Comparison of ENCODE assay signal across 8 cellular contexts in genomic region chr13:26377038-26377437, GRCh38.
DNase-seq lines count a peak whose midpoint lies in the region; ATAC-seq and TF ChIP-seq lines count a peak whose summit lies in the region.

No MANE protein-coding gene starts in this region.

- H3K4me3 Mint-ChIP-seq in GM23338: no peak overlapping the region

- no peak overlapping the region for H3K4me2 ChIP-seq in GM23338

- H3K4me1 ChIP-seq in GM23338 (ENCODE audit: insufficient read depth) (no peaks in the 10 kb centered on the region; the same call in 1 of the 2 replicates), ascending aorta (no peaks in the 10 kb centered on the region)

- DNase-seq in BJ (ENCODE audit: low read depth) (no peak), GM23338 (ENCODE audit: low spot score) (peak; percentile 81), SK-MEL-5 (ENCODE audit: low read depth, low spot score) (peak; percentile 57), iPS DF 19.7 (ENCODE audit: low read depth, low spot score) (peak; percentile 20), hippocampal formation (lab: John Stamatoyannopoulos, UW) (no peak), ascending aorta (ENCODE audit: low spot score in 2 of 2) (no peak)

- H3K9me2 ChIP-seq in GM23338 (ENCODE audit: insufficient read depth): no peaks in the 10 kb centered on the region

- H3F3A ChIP-seq in GM23338 (replicated peaks; ENCODE audit: low read depth): no peaks in the 10 kb centered on the region

- H3K4me1 Mint-ChIP-seq in GM23338: peaks cover 18% of the 10 kb centered on the region; the same call in 2 of the 3 replicates

- no peak overlapping the region for H3K27ac ChIP-seq in GM23338 (ENCODE audit: low read depth)
- H3K27ac ChIP-seq in ascending aorta: no peak overlapping the region

- in situ Hi-C loops in SK-MEL-5 (cut with HindIII; ENCODE audit: low pct_unique_long_range_greater_than_20kb, low sequenced_read_pairs): no loop called here

- intact Hi-C loops in ascending aorta (cut with DNase I): loop anchor here (5.0 kb wide), 1 partner anchor 120 kb away; no protein-coding TSS in a partner anchor

- H3K27me3 ChIP-seq in BJ (ENCODE audit: control insufficient read depth, insufficient read depth, low read length) (no peaks in the 10 kb centered on the region), GM23338 (ENCODE audit: insufficient read depth) (no peaks in the 10 kb centered on the region), ascending aorta (no peaks in the 10 kb centered on the region)

- POLR2A ChIA-PET in BJ (lab: Charles Lee): no interaction called here

- CTCF ChIA-PET in BJ (lab: Yijun Ruan, JAX): no interaction called here

- peaks cover 3% of the 10 kb centered on the region for H3K27me3 Mint-ChIP-seq in GM23338 (ENCODE audit: insufficient read depth, low read depth, poor library complexity)

- no peaks in the 10 kb centered on the region for H3K79me2 ChIP-seq in GM23338 (replicated peaks; ENCODE audit: insufficient read depth)

- no peaks in the 10 kb centered on the region for H3K9me3 Mint-ChIP-seq in GM23338

- H3K36me3 Mint-ChIP-seq in GM23338 (ENCODE audit: low read depth): no peaks in the 10 kb centered on the region

- H2AFZ ChIP-seq in GM23338: no peak overlapping the region

- TF ChIP-seq CTCF in BJ (IDR thresholded peaks at IDR 0.05; ENCODE audit: insufficient read depth, low read depth, low read length): peak; percentile 46
- peak; percentile 65 to 68 for TF ChIP-seq CTCF in GM23338 (conservative IDR thresholded peaks at IDR 0.05; ENCODE audit: low read depth in 2 of 2)
- peak in 1 of 3 experiments; percentile 17 for TF ChIP-seq CTCF in ascending aorta (IDR thresholded peaks at IDR 0.05)

- no peak overlapping the region for H3K4me3 ChIP-seq in BJ (ENCODE audit: low read depth, low read length)
- H3K4me3 ChIP-seq in GM23338: no peak overlapping the region
- H3K4me3 ChIP-seq in ascending aorta: no peak overlapping the region

- ATAC-seq in GM23338 (peak; percentile 99), GM21447 (IDR thresholded peaks at IDR 0.05; ENCODE audit: unreplicated experiment) (no peak), GM18519 (IDR thresholded peaks at IDR 0.05; ENCODE audit: low FRiP score, unreplicated experiment) (no peak)

- no peaks in the 10 kb centered on the region for H4K20me1 ChIP-seq in GM23338 (replicated peaks; ENCODE audit: insufficient read depth)

- no peak overlapping the region for H3K27ac Mint-ChIP-seq in GM23338

- no peaks in the 10 kb centered on the region for H3K9me3 ChIP-seq in ascending aorta

- H3K36me3 ChIP-seq in BJ (ENCODE audit: control insufficient read depth, insufficient read depth, low read length): no peaks in the 10 kb centered on the region
- H3K36me3 ChIP-seq in GM23338 (ENCODE audit: insufficient read depth): no peaks in the 10 kb centered on the region
- no peaks in the 10 kb centered on the region for H3K36me3 ChIP-seq in ascending aorta

TF ChIP-seq in GM23338, 12 proteins besides CTCF, POLR2A, EP300 and RAD21:
- TF ChIP-seq, protein P1, sequence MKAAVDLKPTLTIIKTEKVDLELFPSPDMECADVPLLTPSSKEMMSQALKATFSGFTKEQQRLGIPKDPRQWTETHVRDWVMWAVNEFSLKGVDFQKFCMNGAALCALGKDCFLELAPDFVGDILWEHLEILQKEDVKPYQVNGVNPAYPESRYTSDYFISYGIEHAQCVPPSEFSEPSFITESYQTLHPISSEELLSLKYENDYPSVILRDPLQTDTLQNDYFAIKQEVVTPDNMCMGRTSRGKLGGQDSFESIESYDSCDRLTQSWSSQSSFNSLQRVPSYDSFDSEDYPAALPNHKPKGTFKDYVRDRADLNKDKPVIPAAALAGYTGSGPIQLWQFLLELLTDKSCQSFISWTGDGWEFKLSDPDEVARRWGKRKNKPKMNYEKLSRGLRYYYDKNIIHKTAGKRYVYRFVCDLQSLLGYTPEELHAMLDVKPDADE (IDR thresholded peaks at IDR 0.05): no peak
- no peak for TF ChIP-seq ZNF331 (CRISPR knock-in tag; IDR thresholded peaks at IDR 0.05; ENCODE audit: low read depth)
- no peak for TF ChIP-seq EZH2 (IDR thresholded peaks at IDR 0.05; ENCODE audit: low read depth, unreplicated experiment)
- TF ChIP-seq POLR2AphosphoS5 (IDR thresholded peaks at IDR 0.05; ENCODE audit: low read depth): no peak

Comparison
In these comparisons a context has a peak if more than half of its experiments do, and no peak if none do; other contexts are left out.
1. DNase-seq: peak in GM23338 (single experiment), SK-MEL-5 (single experiment) and iPS DF 19.7 (single experiment); none in BJ (single experiment), hippocampal formation (0 of 2) and ascending aorta (0 of 2).